ENCODE assay signal across 8 cellular contexts in the genomic region with DNA sequence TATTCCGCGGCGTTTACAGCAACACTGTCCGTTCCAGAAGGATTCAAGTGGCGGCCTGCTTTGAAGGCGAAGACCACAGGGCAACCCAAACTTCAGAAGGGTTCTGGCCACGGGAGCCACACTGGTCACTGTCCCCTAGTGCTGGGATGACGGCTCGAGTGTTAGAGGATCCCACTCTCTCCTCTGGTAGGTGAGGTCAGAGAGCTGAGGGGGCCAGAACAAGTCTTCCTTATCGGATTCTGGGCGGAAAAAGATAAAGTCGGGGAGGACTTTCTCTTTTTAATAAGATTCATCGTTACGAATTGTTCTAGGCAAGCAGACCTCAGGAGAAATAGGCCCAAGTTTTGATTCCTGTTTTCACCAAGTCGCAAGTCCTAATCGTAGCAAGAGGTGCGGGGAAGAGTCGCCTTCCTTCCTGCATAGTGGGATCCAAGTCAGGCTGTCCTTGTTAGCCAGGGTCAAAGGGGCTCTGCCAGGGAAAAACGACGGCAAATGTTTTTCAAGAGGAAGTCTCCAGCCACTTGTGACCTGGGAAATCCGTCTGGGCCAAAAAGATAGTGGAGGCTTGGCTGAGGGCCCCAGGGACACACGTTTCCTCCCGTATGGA. TPM values are rescaled to one million over a fixed set of nuclear protein-coding genes. Genes with fewer than 3 reads are reported as not detected.
DNase-seq lines count a peak whose midpoint lies in the region; TF ChIP-seq lines count a peak whose summit lies in the region.

No MANE protein-coding gene starts in this region.

- H3K9me3 ChIP-seq in right atrium auricular region, result no peaks in the 10 kb centered on the region

- H3K4me3 ChIP-seq in GM06990 (replicated peaks; ENCODE audit: low read depth, low read length), result peak overlapping the region; percentile 89
- H3K4me3 ChIP-seq in Jurkat, Clone E6-1 (ENCODE audit: low read length), result peak overlapping the region; percentile 95
- peak overlapping the region; percentile 88 to 99 for H3K4me3 ChIP-seq in right atrium auricular region
- peak overlapping the region; percentile 38 for H3K4me3 ChIP-seq in retinal pigment epithelial cell (ENCODE audit: low read length)

- no peaks in the 10 kb centered on the region for H3K27me3 Mint-ChIP-seq in activated naive CD4-positive, alpha-beta T cell treated with anti-CD3 and anti-CD28 coated beads, Interleukin-2, amount 50 U/mL, for 24 hours

- peak overlapping the region; percentile 99 for H3K27ac Mint-ChIP-seq in activated naive CD4-positive, alpha-beta T cell treated with anti-CD3 and anti-CD28 coated beads, Interleukin-2, amount 50 U/mL, for 24 hours

- peak overlapping the region; percentile 98 for H3K4me3 Mint-ChIP-seq in activated naive CD4-positive, alpha-beta T cell treated with anti-CD3 and anti-CD28 coated beads, Interleukin-2, amount 50 U/mL, for 24 hours

- H3K36me3 ChIP-seq in GM06990 (ENCODE audit: control insufficient read depth, insufficient read depth, low read length) (peaks cover 2% of the 10 kb centered on the region), right atrium auricular region (peaks cover 24% of the 10 kb centered on the region)

- H3K27me3 ChIP-seq in GM06990 (replicated peaks; ENCODE audit: control insufficient read depth, insufficient read depth, low read length), result no peaks in the 10 kb centered on the region
- no peaks in the 10 kb centered on the region for H3K27me3 ChIP-seq in right atrium auricular region

- H3K36me3 Mint-ChIP-seq in activated naive CD4-positive, alpha-beta T cell treated with anti-CD3 and anti-CD28 coated beads, Interleukin-2, amount 50 U/mL, for 24 hours, result peaks cover 15% of the 10 kb centered on the region

- peak overlapping the region; percentile 99 to 100 for H3K27ac ChIP-seq in right atrium auricular region

- H3K4me1 ChIP-seq in right atrium auricular region, result peaks cover 0 to 54% of the 10 kb centered on the region in 2 donors

- TF ChIP-seq CTCF in GM06990 (IDR thresholded peaks at IDR 0.05; ENCODE audit: insufficient read depth, low read length, poor library complexity, severe bottlenecking) (no peak), right atrium auricular region (IDR thresholded peaks at IDR 0.05) (no peak), retinal pigment epithelial cell (conservative IDR thresholded peaks at IDR 0.05; ENCODE audit: low read depth, low read length) (peak; percentile 0)

- DNase-seq in GM06990 (ENCODE audit: extremely low read depth, insufficient read length) (no peak), right atrium auricular region (ENCODE audit: low spot score) (no peak), retinal pigment epithelial cell (ENCODE audit: low read depth) (no peak), GF-D8 (lab: John Stamatoyannopoulos, UW) (no peak), epidermal melanocyte (ENCODE audit: insufficient read length, low spot score) (no peak), dermis blood vessel endothelial cell (no peak)
- DNase-seq in Jurkat, Clone E6-1 (ENCODE audit: low read depth, low spot score), result no peak

- H3K4me1 Mint-ChIP-seq in activated naive CD4-positive, alpha-beta T cell treated with anti-CD3 and anti-CD28 coated beads, Interleukin-2, amount 50 U/mL, for 24 hours, result peaks cover 45% of the 10 kb centered on the region

- H3K9me3 Mint-ChIP-seq in activated naive CD4-positive, alpha-beta T cell treated with anti-CD3 and anti-CD28 coated beads, Interleukin-2, amount 50 U/mL, for 24 hours, result no peaks in the 10 kb centered on the region

RNA-seq across cellular contexts. Expression of a gene that starts 0.9 kb away (rescaled TPM):
- polyA plus RNA-seq in Jurkat, Clone E6-1 (2012; ENCODE audit: insufficient read depth, insufficient read length), result 554 TPM
- total RNA-seq in right atrium auricular region (1,000 to 10,000 TPM; 1,108 to 5,712 TPM), dermis blood vessel endothelial cell (781 and 1,396 TPM in 2 replicates)

RNA-seq across cellular contexts. Expression of a gene that starts 15.2 kb away (rescaled TPM):
- 327 TPM for polyA plus RNA-seq in Jurkat, Clone E6-1 (2012; ENCODE audit: insufficient read depth, insufficient read length)
- 100 to 1,000 TPM; 180 to 231 TPM for total RNA-seq in right atrium auricular region
- 607 and 828 TPM in 2 replicates for total RNA-seq in dermis blood vessel endothelial cell

RNA-seq across cellular contexts. Expression of a gene that starts 27.0 kb away (rescaled TPM):
- not detected for polyA plus RNA-seq in Jurkat, Clone E6-1 (2012; ENCODE audit: insufficient read depth, insufficient read length)
- 100 to 1,000 TPM; 357 to 410 TPM for total RNA-seq in right atrium auricular region
- 2.2 and 2.7 TPM in 2 replicates for total RNA-seq in dermis blood vessel endothelial cell

Comparison
In these comparisons a context has a peak if more than half of its experiments do, and no peak if none do; other contexts are left out.
1. H3K4me3 ChIP-seq: peak in every context shown above with its lines; median percentile 95 in Jurkat, Clone E6-1; 94 in right atrium auricular region; 89 in GM06990; 38 in retinal pigment epithelial cell.
2. RNA of a gene that starts 27.0 kb away (total RNA-seq): 357 to 410 TPM in right atrium auricular region; 2.2 to 2.7 TPM in dermis blood vessel endothelial cell; every median in the first group is over 10 times any median in the second.